In the genomic region with DNA sequence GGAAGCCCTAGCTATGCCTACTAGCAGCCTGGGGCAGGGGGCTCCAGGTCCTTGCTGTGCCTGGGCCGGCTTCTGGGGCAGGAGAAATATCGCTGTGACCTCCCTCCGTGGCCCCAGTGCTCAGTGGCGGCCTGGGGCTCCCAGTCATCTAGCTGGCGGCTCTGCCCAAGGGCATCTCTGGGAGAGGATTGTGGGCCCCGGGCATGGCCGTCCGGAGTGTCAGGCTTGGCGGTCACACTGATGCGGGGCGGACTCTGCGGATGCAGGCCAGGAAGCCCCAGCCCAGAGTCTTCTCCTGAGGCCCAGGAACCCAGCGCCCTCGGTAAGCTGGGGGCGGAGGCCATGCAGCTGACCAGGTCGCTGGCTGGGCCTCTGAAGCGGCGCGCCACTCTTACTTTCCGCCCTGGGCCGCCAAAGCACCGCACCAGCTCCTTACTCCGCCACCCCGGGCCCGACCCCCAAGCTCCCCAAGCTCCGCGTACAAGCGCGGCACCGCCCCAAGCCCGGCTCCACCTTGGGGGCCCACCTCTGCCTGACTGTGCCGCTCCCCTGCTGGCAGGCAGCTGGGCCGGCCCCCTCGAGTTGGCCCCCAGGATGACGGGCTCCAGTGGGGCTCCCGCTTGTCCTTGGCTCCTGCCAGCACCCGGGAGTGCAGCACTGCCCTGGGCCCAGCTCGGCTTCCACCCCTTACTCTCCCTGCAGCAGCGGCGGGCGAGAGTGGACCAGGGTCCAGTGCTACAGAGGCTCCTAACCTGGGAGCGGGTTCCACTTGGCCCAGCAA, we compare ENCODE assay signal across 1 cellular context.
TF ChIP-seq lines count a peak whose summit lies in the region.

No MANE protein-coding gene starts in this region.

TF ChIP-seq in H1, 55 proteins besides CTCF, POLR2A, EP300 and RAD21:
- TF ChIP-seq SP1 (IDR thresholded peaks at IDR 0.05; ENCODE audit: low read depth, low read length) (no peak), TAF1 (IDR thresholded peaks at IDR 0.05; ENCODE audit: low read depth, low read length) (no peak), TBP (IDR thresholded peaks at IDR 0.05; ENCODE audit: low read depth, low read length) (no peak), RNF2 (IDR thresholded peaks at IDR 0.05; ENCODE audit: borderline replicate concordance, low read depth, low read length, missing control alignments, poor library complexity, severe bottlenecking) (no peak), FOSL1 (IDR thresholded peaks at IDR 0.05; ENCODE audit: insufficient read depth, low read depth, low read length) (no peak), HDAC2 (IDR thresholded peaks at IDR 0.05; ENCODE audit: borderline replicate concordance in 1 of 2, low read depth in 2 of 2, low read length in 2 of 2) (no peak), TCF12 (IDR thresholded peaks at IDR 0.05; ENCODE audit: low read depth, low read length) (no peak), NRF1 (IDR thresholded peaks at IDR 0.05; ENCODE audit: low read depth, low read length) (no peak), SUZ12 (IDR thresholded peaks at IDR 0.05; ENCODE audit: low read length) (no peak), CREB1 (IDR thresholded peaks at IDR 0.05) (no peak), ZNF274 (IDR thresholded peaks at IDR 0.05; ENCODE audit: borderline replicate concordance, extremely low read depth, low read length) (no peak), RXRA (IDR thresholded peaks at IDR 0.05; ENCODE audit: insufficient read depth, low read depth, low read length) (no peak), CHD1 (IDR thresholded peaks at IDR 0.05; ENCODE audit: low read depth, low read length) (no peak), KDM4A (IDR thresholded peaks at IDR 0.05; ENCODE audit: low read depth, low read length, severe bottlenecking) (no peak), HDAC6 (IDR thresholded peaks at IDR 0.05; ENCODE audit: low read depth, low read length) (no peak)
